ENCODE assay signal across 8 cellular contexts in the genomic region with DNA sequence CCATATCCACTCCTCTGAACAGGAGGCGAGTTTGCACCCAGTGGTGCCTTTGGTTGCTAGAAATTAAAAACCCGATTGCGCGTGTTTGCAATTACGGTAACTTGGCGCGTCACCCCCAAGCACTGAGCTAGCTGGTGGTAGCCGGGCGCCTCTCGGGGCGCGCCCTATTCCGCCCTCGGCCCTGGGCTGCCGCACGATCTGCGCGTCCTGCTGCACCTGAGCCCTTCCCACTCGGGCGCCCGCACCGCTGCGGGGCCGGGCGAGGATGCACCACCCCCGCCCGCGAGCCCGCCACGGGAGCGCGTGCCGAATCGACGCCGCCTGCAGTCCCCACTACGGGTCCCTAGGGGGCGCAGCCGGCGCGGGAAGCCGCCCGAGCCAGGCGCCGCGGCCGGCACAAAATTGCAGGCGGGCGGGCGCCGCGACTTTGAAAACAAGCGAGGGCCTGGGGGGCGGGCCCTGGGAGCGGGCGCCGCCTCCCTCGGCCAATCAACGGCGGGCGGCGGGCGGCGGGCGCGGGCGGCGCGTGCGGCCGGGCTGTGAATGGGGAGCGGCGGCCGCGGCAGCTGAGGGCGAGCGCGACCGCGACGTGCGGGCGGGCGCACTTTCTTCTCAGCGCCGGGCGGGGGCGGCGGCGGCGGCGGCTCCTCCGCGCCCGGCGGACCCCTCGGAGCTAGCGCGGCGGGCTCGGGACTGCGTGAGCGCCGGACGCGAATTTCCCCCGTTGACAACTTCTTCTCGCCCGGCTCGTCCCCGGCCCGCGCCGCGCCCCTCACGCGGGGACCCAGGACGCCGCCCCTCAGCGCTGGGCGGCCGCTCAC. TPM values are rescaled to one million over a fixed set of nuclear protein-coding genes. Genes with fewer than 3 reads are reported as not detected.
DNase-seq lines count a peak whose midpoint lies in the region; ATAC-seq and TF ChIP-seq lines count a peak whose summit lies in the region.

A gene with protein sequence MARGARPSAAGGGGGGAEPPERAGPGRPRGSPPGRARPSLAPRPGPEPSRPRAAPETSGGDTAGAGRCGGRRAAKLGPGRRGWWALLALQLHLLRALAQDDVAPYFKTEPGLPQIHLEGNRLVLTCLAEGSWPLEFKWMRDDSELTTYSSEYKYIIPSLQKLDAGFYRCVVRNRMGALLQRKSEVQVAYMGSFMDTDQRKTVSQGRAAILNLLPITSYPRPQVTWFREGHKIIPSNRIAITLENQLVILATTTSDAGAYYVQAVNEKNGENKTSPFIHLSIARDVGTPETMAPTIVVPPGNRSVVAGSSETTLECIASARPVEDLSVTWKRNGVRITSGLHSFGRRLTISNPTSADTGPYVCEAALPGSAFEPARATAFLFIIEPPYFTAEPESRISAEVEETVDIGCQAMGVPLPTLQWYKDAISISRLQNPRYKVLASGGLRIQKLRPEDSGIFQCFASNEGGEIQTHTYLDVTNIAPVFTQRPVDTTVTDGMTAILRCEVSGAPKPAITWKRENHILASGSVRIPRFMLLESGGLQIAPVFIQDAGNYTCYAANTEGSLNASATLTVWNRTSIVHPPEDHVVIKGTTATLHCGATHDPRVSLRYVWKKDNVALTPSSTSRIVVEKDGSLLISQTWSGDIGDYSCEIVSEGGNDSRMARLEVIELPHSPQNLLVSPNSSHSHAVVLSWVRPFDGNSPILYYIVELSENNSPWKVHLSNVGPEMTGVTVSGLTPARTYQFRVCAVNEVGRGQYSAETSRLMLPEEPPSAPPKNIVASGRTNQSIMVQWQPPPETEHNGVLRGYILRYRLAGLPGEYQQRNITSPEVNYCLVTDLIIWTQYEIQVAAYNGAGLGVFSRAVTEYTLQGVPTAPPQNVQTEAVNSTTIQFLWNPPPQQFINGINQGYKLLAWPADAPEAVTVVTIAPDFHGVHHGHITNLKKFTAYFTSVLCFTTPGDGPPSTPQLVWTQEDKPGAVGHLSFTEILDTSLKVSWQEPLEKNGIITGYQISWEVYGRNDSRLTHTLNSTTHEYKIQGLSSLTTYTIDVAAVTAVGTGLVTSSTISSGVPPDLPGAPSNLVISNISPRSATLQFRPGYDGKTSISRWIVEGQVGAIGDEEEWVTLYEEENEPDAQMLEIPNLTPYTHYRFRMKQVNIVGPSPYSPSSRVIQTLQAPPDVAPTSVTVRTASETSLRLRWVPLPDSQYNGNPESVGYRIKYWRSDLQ (N-terminal part only) (plus strand): TSS at position 602 of the 821 bp plus-strand sequence. CDS start 335 bp downstream, outside the sequence.

- no peak within 1 kb of the TSS for H3K27ac ChIP-seq in OCI-LY7 (ENCODE audit: low read depth, low read length, poor library complexity, severe bottlenecking)

- H3K4me2 ChIP-seq in OCI-LY7 (ENCODE audit: low read length): peak within 1 kb of the TSS; percentile 58

- H3K4me3 Mint-ChIP-seq in nephron: peak within 1 kb of the TSS; percentile 89 to 92 (median 89)

- peak within 1 kb of the TSS; percentile 33; the same call in 1 of the 2 replicates for H2AFZ ChIP-seq in OCI-LY7 (ENCODE audit: low read length)

- peaks cover 38% of the 10 kb centered on the region for H3K27me3 Mint-ChIP-seq in nephron (ENCODE audit: low read depth)

- POLR2A ChIA-PET in OCI-LY7 (lab: Charles Lee): interaction anchor here (0.6 kb wide), 1 partner anchor 123 kb away, joined by 3 read pairs; no protein-coding TSS in a partner anchor

- H3K9me3 Mint-ChIP-seq in nephron: no peaks in the 10 kb centered on the region

- no peaks in the 10 kb centered on the region for H3K36me3 Mint-ChIP-seq in nephron (ENCODE audit: low read depth)

- H3K36me3 ChIP-seq in OCI-LY7 (ENCODE audit: insufficient read depth, low read length): no peaks in the 10 kb centered on the region

- peaks cover 30% of the 10 kb centered on the region for H3K4me1 Mint-ChIP-seq in nephron

- intact Hi-C loops in OCI-LY7 (cut with micrococcal nuclease; ENCODE audit: unreplicated experiment): loop anchor here (10.0 kb wide), 1 partner anchor 436 kb away; no protein-coding TSS in a partner anchor

- no peaks in the 10 kb centered on the region for H3K9me2 ChIP-seq in OCI-LY7 (ENCODE audit: insufficient read depth, low read length)

- no peaks in the 10 kb centered on the region for H4K20me1 ChIP-seq in OCI-LY7 (ENCODE audit: insufficient read depth, low read length)

- peak; percentile 87 for ATAC-seq in GM21390 (IDR thresholded peaks at IDR 0.05; ENCODE audit: unreplicated experiment)

- peak; percentile 77 for TF ChIP-seq CTCF in OCI-LY7 (conservative IDR thresholded peaks at IDR 0.05; ENCODE audit: low read length)
- peak; percentile 93 to 98 (median 98) for TF ChIP-seq CTCF in nephron (IDR thresholded peaks at IDR 0.05; ENCODE audit: unreplicated experiment in 3 of 3)

- H3K79me2 ChIP-seq in OCI-LY7 (ENCODE audit: insufficient read depth, low read depth, low read length): no peaks in the 10 kb centered on the region

- no TSS peak for BruUV-seq in OCI-LY7 (replicated peaks; lab: Mats Ljungman, UMichigan)

- CTCF ChIA-PET in OCI-LY7 (lab: Charles Lee; ENCODE audit: unreplicated experiment): no interaction called here

- DNase-seq in COLO829 (ENCODE audit: low spot score) (peak; percentile 71), HUDEP-2 (lab: John Stamatoyannopoulos, UW; ENCODE audit: unreplicated experiment in 76 of 76) (peak; percentile 28 to 94 (median 80)), OCI-LY7 (ENCODE audit: low spot score) (peak; percentile 92), fibroblast of peridontal ligament (ENCODE audit: extremely low read depth) (peak; percentile 52)
- peak; percentile 78 to 86 for DNase-seq in activated T-helper 1 cell treated with anti-CD3 and anti-CD28 coated beads, Interleukin-2, amount 50 U/mL, for 16 hours (ENCODE audit: low read depth in 1 of 2, low spot score in 1 of 2)
- peak; percentile 82 to 95 (median 86) for DNase-seq in stimulated activated naive CD4-positive, alpha-beta T cell (lab: John Stamatoyannopoulos, UW)

- H3K4me1 ChIP-seq in OCI-LY7 (ENCODE audit: insufficient read depth, low read length, poor library complexity, severe bottlenecking): peaks cover 5% of the 10 kb centered on the region

- no peaks in the 10 kb centered on the region for H3K9me3 ChIP-seq in OCI-LY7 (ENCODE audit: low read length)

- peak within 1 kb of the TSS; percentile 47 for H3K4me3 ChIP-seq in OCI-LY7 (ENCODE audit: low read depth, low read length, poor library complexity, severe bottlenecking)

- peak within 1 kb of the TSS in 2 of 3 experiments; percentile 13 to 69 for H3K27ac Mint-ChIP-seq in nephron

RNA-seq across cellular contexts. Expression of the gene that starts here (rescaled TPM):
- 0.03 and 0.19 TPM in 2 replicates for total RNA-seq in OCI-LY7 (2014; rRNA removed; shearing (Covaris generic))
- total RNA-seq in OCI-LY7 (2022): 0.11 and 0.36 TPM in 2 replicates

Comparison
In these comparisons a context has a peak if more than half of its experiments do, and no peak if none do; other contexts are left out.
1. Peak in DNase-seq, H3K4me3 ChIP-seq and H3K4me2 ChIP-seq in OCI-LY7; RNA of the gene not detected or under 1 TPM.